In the genomic region with DNA sequence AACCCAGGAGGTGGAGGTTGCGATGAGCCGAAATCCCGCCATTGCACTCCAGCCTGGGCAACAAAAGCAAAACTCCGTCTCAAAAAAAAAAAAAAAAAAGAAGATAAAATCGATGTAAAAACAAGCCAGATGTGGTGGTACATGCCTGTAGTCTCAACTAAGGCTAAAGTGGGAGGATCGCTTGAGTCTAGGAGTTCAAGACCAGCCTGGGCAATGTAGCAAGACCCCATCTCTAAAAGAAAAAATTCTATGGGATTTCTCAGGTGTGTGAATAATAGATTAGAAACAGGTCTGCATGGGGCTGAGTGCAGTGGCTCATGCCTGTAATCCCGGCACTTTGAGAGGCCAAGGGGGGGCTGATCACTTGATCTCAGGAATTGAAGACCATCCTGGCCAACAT, we compare ENCODE assay signal across 38 cellular contexts. TPM values are rescaled to one million over a fixed set of nuclear protein-coding genes. Genes with fewer than 3 reads are reported as not detected.
"Had no signal": no experiment of that assay in that cellular context is flagged by ENCODE, and none has a peak within 500 bp of the region (broad histone marks: within the 10 kb centered on the region; RNA-seq: fewer than 3 reads in every experiment).

No MANE protein-coding gene starts in this region.

- H3K9me3 Mint-ChIP-seq: activated CD4-positive, alpha-beta memory T cell treated with anti-CD3 and anti-CD28 coated beads, Interleukin-2, amount 10 ng/mL, durations not matched to agents 7 days and 5 days; activated CD4-positive, alpha-beta T cell treated with anti-CD3 and anti-CD28 coated beads, Interleukin-2, amount 10 ng/mL, durations not matched to agents 7 days and 5 days; activated naive CD4-positive, alpha-beta T cell treated with anti-CD3 and anti-CD28 coated beads for 36 hours; activated naive CD4-positive, alpha-beta T cell treated with anti-CD3 and anti-CD28 coated beads, Interleukin-2, amount 50 U/mL, for 72 hours; activated naive CD8-positive, alpha-beta T cell treated with anti-CD3 and anti-CD28 coated beads for 36 hours; activated T-cell treated with anti-CD3 and anti-CD28 coated beads, Interleukin-2, amount 50 U/mL, for 24 hours; activated T-helper 2 cell treated with anti-CD3 and anti-CD28 coated beads, Interferon-gamma antibody, Interleukin-2, Interleukin-4, amounts not matched to agents 10 μg/mL and 5 μg/mL and 100 μg/mL, durations not matched to agents 14 hours and 24 hours and 36 hours; central memory CD8-positive, alpha-beta T cell; T-helper 1 cell treated with Interleukin-12 subunit alpha and Interleukin-12 subunit beta and Interleukin-4 antibody, amounts not matched to agents 30 μg/mL and 1 μg/mL, for 36 hours; T-helper 2 cell treated with Interferon-gamma antibody and Interleukin-4, amounts not matched to agents 5 μg/mL and 100 μg/mL, for 36 hours had no signal

- H3K27ac ChIP-seq: adrenal gland, ascending aorta, cardiac muscle cell, VCaP had no signal

- H3K27ac Mint-ChIP-seq: activated CD4-positive, alpha-beta memory T cell treated with anti-CD3 and anti-CD28 coated beads, Interleukin-2, amount 10 ng/mL, durations not matched to agents 7 days and 5 days; activated CD4-positive, alpha-beta T cell treated with anti-CD3 and anti-CD28 coated beads for 36 hours; activated CD4-positive, alpha-beta T cell treated with anti-CD3 and anti-CD28 coated beads, Interleukin-2, amount 10 ng/mL, durations not matched to agents 7 days and 5 days; activated CD8-positive, alpha-beta memory T cell treated with anti-CD3 and anti-CD28 coated beads, Interleukin-2, amount 10 ng/mL, durations not matched to agents 7 days and 5 days; activated CD8-positive, alpha-beta T cell treated with anti-CD3 and anti-CD28 coated beads, Interleukin-2, amount 10 ng/mL, durations not matched to agents 7 days and 5 days; activated naive CD4-positive, alpha-beta T cell treated with anti-CD3 and anti-CD28 coated beads for 36 hours; activated naive CD4-positive, alpha-beta T cell treated with anti-CD3 and anti-CD28 coated beads, Interleukin-2, amount 50 U/mL, for 72 hours; activated naive CD8-positive, alpha-beta T cell treated with anti-CD3 and anti-CD28 coated beads for 36 hours; activated T-cell treated with anti-CD3 and anti-CD28 coated beads, Interleukin-2, amount 50 U/mL, for 24 hours; activated T-helper 2 cell treated with anti-CD3 and anti-CD28 coated beads, Interferon-gamma antibody, Interleukin-2, Interleukin-4, amounts not matched to agents 10 μg/mL and 5 μg/mL and 100 μg/mL, durations not matched to agents 14 hours and 24 hours and 36 hours; T-helper 1 cell treated with Interleukin-12 subunit alpha and Interleukin-12 subunit beta and Interleukin-4 antibody, amounts not matched to agents 30 μg/mL and 1 μg/mL, for 36 hours; T-helper 2 cell treated with Interferon-gamma antibody and Interleukin-4, amounts not matched to agents 5 μg/mL and 100 μg/mL, for 36 hours had no signal

- H3K4me1 ChIP-seq: ascending aorta had no signal

- DNase-seq: activated CD4-positive, alpha-beta memory T cell treated with anti-CD3 and anti-CD28 coated beads, Interleukin-2, amount 10 ng/mL, durations not matched to agents 7 days and 5 days; activated CD4-positive, alpha-beta T cell treated with anti-CD3 and anti-CD28 coated beads for 1 hour; activated CD4-positive, alpha-beta T cell treated with anti-CD3 and anti-CD28 coated beads for 36 hours; activated CD4-positive, alpha-beta T cell treated with anti-CD3 and anti-CD28 coated beads for 48 hours; activated CD4-positive, alpha-beta T cell treated with anti-CD3 and anti-CD28 coated beads, Interleukin-2, amount 10 ng/mL, durations not matched to agents 7 days and 5 days; activated CD4-positive, alpha-beta T cell treated with anti-CD3 and anti-CD28 coated beads, Interleukin-2, amount 50 U/mL, for 48 hours; activated CD4-positive, CD25-positive, alpha-beta regulatory T cell; activated CD8-positive, alpha-beta memory T cell treated with anti-CD3 and anti-CD28 coated beads for 24 hours; activated CD8-positive, alpha-beta memory T cell treated with anti-CD3 and anti-CD28 coated beads, Interleukin-2, amount 10 ng/mL, durations not matched to agents 7 days and 5 days; activated CD8-positive, alpha-beta memory T cell treated with anti-CD3 and anti-CD28 coated beads, Interleukin-2, amount 50 U/mL, for 48 hours; activated CD8-positive, alpha-beta T cell treated with anti-CD3 and anti-CD28 coated beads, Interleukin-2, amount 10 ng/mL, durations not matched to agents 7 days and 5 days; activated effector memory CD4-positive, alpha-beta T cell treated with Interleukin-2 at 50 U/mL for 16 hours; activated gamma-delta T cell; activated naive CD4-positive, alpha-beta T cell; activated naive CD4-positive, alpha-beta T cell treated with anti-CD3 and anti-CD28 coated beads for 36 hours; activated naive CD4-positive, alpha-beta T cell treated with anti-CD3 and anti-CD28 coated beads, Interleukin-2, amount 50 U/mL, for 16 hours; activated naive CD8-positive, alpha-beta T cell treated with anti-CD3 and anti-CD28 coated beads for 36 hours; activated T-cell treated with anti-CD3 and anti-CD28 coated beads, Interleukin-2, amount 50 U/mL, for 24 hours; activated T-cell treated with anti-CD3 and anti-CD28 coated beads, Interleukin-2, amount 50 U/mL, for 48 hours; adrenal gland; amniotic stem cell; caudate nucleus; cerebellar nuclear complex; T-helper 1 cell; T-helper 2 cell; T-helper 9 cell had no signal

- ATAC-seq: activated CD4-positive, alpha-beta T cell treated with anti-CD3 and anti-CD28 coated beads for 36 hours; activated CD4-positive, CD25-positive, alpha-beta regulatory T cell treated with anti-CD3 and anti-CD28 coated beads, Interleukin-2, amount 50 U/mL, for 24 hours; activated CD8-positive, alpha-beta memory T cell treated with anti-CD3 and anti-CD28 coated beads, Interleukin-2, amount 10 ng/mL, durations not matched to agents 7 days and 5 days; activated CD8-positive, alpha-beta T cell treated with anti-CD3 and anti-CD28 coated beads, Interleukin-2, amount 10 ng/mL, durations not matched to agents 7 days and 5 days; activated naive CD4-positive, alpha-beta T cell treated with anti-CD3 and anti-CD28 coated beads, Interleukin-2, amount 50 U/mL, for 72 hours had no signal

- H3K4me3 ChIP-seq: adrenal gland, ascending aorta, cardiac muscle cell had no signal

- H3K27me3 Mint-ChIP-seq: activated CD4-positive, alpha-beta memory T cell treated with anti-CD3 and anti-CD28 coated beads, Interleukin-2, amount 10 ng/mL, durations not matched to agents 7 days and 5 days; activated CD4-positive, alpha-beta T cell treated with anti-CD3 and anti-CD28 coated beads for 36 hours; activated CD4-positive, alpha-beta T cell treated with anti-CD3 and anti-CD28 coated beads, Interleukin-2, amount 10 ng/mL, durations not matched to agents 7 days and 5 days; activated CD8-positive, alpha-beta memory T cell treated with anti-CD3 and anti-CD28 coated beads, Interleukin-2, amount 10 ng/mL, durations not matched to agents 7 days and 5 days; activated naive CD8-positive, alpha-beta T cell treated with anti-CD3 and anti-CD28 coated beads for 36 hours; activated T-cell treated with anti-CD3 and anti-CD28 coated beads, Interleukin-2, amount 50 U/mL, for 24 hours; central memory CD8-positive, alpha-beta T cell had no signal

- H3K4me1 Mint-ChIP-seq: activated CD4-positive, alpha-beta memory T cell treated with anti-CD3 and anti-CD28 coated beads, Interleukin-2, amount 10 ng/mL, durations not matched to agents 7 days and 5 days; activated CD4-positive, alpha-beta T cell treated with anti-CD3 and anti-CD28 coated beads for 36 hours; activated CD8-positive, alpha-beta memory T cell treated with anti-CD3 and anti-CD28 coated beads, Interleukin-2, amount 10 ng/mL, durations not matched to agents 7 days and 5 days; activated naive CD8-positive, alpha-beta T cell treated with anti-CD3 and anti-CD28 coated beads for 36 hours had no signal

- H3K27me3 ChIP-seq: adrenal gland, ascending aorta, cardiac muscle cell had no signal

- H3K9me3 ChIP-seq: adrenal gland, ascending aorta had no signal

- H3K4me3 Mint-ChIP-seq: activated CD4-positive, alpha-beta memory T cell treated with anti-CD3 and anti-CD28 coated beads, Interleukin-2, amount 10 ng/mL, durations not matched to agents 7 days and 5 days; activated CD4-positive, alpha-beta T cell treated with anti-CD3 and anti-CD28 coated beads for 36 hours; activated CD4-positive, alpha-beta T cell treated with anti-CD3 and anti-CD28 coated beads, Interleukin-2, amount 10 ng/mL, durations not matched to agents 7 days and 5 days; activated CD8-positive, alpha-beta memory T cell treated with anti-CD3 and anti-CD28 coated beads, Interleukin-2, amount 10 ng/mL, durations not matched to agents 7 days and 5 days; activated CD8-positive, alpha-beta T cell treated with anti-CD3 and anti-CD28 coated beads, Interleukin-2, amount 10 ng/mL, durations not matched to agents 7 days and 5 days; activated naive CD4-positive, alpha-beta T cell treated with anti-CD3 and anti-CD28 coated beads for 36 hours; activated naive CD8-positive, alpha-beta T cell treated with anti-CD3 and anti-CD28 coated beads for 36 hours; activated T-cell treated with anti-CD3 and anti-CD28 coated beads, Interleukin-2, amount 50 U/mL, for 24 hours; brain; central memory CD8-positive, alpha-beta T cell; T-helper 1 cell treated with Interleukin-12 subunit alpha and Interleukin-12 subunit beta and Interleukin-4 antibody, amounts not matched to agents 30 μg/mL and 1 μg/mL, for 36 hours; T-helper 2 cell treated with Interferon-gamma antibody and Interleukin-4, amounts not matched to agents 5 μg/mL and 100 μg/mL, for 36 hours had no signal

RNA-seq across cellular contexts. Expression of a gene that starts 34.4 kb away (rescaled TPM):
- total RNA-seq: activated CD4-positive, alpha-beta memory T cell treated with anti-CD3 and anti-CD28 coated beads, Interleukin-2, amount 10 ng/mL, durations not matched to agents 7 days and 5 days; activated CD4-positive, alpha-beta T cell treated with anti-CD3 and anti-CD28 coated beads for 36 hours; activated CD4-positive, alpha-beta T cell treated with anti-CD3 and anti-CD28 coated beads, Interleukin-2, amount 10 ng/mL, durations not matched to agents 7 days and 5 days; activated CD8-positive, alpha-beta memory T cell treated with anti-CD3 and anti-CD28 coated beads, Interleukin-2, amount 10 ng/mL, durations not matched to agents 7 days and 5 days; activated CD8-positive, alpha-beta T cell treated with anti-CD3 and anti-CD28 coated beads, Interleukin-2, amount 10 ng/mL, durations not matched to agents 7 days and 5 days; activated naive CD8-positive, alpha-beta T cell treated with anti-CD3 and anti-CD28 coated beads for 36 hours; activated T-helper 2 cell treated with anti-CD3 and anti-CD28 coated beads, Interferon-gamma antibody, Interleukin-2, Interleukin-4, amounts not matched to agents 10 μg/mL and 5 μg/mL and 100 μg/mL, durations not matched to agents 14 hours and 24 hours and 36 hours had no signal

RNA-seq across cellular contexts. Expression of a gene that starts 45.9 kb away (rescaled TPM):
- total RNA-seq: activated CD4-positive, alpha-beta memory T cell treated with anti-CD3 and anti-CD28 coated beads, Interleukin-2, amount 10 ng/mL, durations not matched to agents 7 days and 5 days; activated CD4-positive, alpha-beta T cell treated with anti-CD3 and anti-CD28 coated beads for 36 hours; activated CD4-positive, alpha-beta T cell treated with anti-CD3 and anti-CD28 coated beads, Interleukin-2, amount 10 ng/mL, durations not matched to agents 7 days and 5 days; activated naive CD4-positive, alpha-beta T cell treated with anti-CD3 and anti-CD28 coated beads for 36 hours; activated naive CD4-positive, alpha-beta T cell treated with anti-CD3 and anti-CD28 coated beads, Interleukin-2, amount 50 U/mL, for 72 hours; activated naive CD8-positive, alpha-beta T cell treated with anti-CD3 and anti-CD28 coated beads for 36 hours; activated T-helper 2 cell treated with anti-CD3 and anti-CD28 coated beads, Interferon-gamma antibody, Interleukin-2, Interleukin-4, amounts not matched to agents 10 μg/mL and 5 μg/mL and 100 μg/mL, durations not matched to agents 14 hours and 24 hours and 36 hours; bronchial epithelial cell; cardiac muscle cell; chondrocyte had no signal
- polyA plus RNA-seq: cardiac muscle cell had no signal
